Comparison of ENCODE assay signal across 22 cellular contexts in genomic region chr1:171266930-171267329, GRCh38. TPM values are rescaled to one million over a fixed set of nuclear protein-coding genes. Genes with fewer than 3 reads are reported as not detected.
"Had no signal": no experiment of that assay in that cellular context is flagged by ENCODE, and none has a peak within 500 bp of the region (broad histone marks: within the 10 kb centered on the region; RNA-seq: fewer than 3 reads in every experiment).

No MANE protein-coding gene starts in this region.

- H3K4me3 ChIP-seq: gastrocnemius medialis, mucosa of descending colon, thyroid gland, upper lobe of right lung had no signal

- H3K27me3 ChIP-seq: gastrocnemius medialis, thyroid gland, upper lobe of right lung had no signal

- FAIRE-seq: astrocyte, endothelial cell of umbilical vein, islet of Langerhans had no signal

- H3K9me3 ChIP-seq: gastrocnemius medialis, mucosa of descending colon, thyroid gland, upper lobe of right lung had no signal

- ATAC-seq: gastrocnemius medialis, mucosa of descending colon, upper lobe of right lung had no signal

- DNase-seq: activated CD4-positive, alpha-beta T cell treated with anti-CD3 and anti-CD28 coated beads for 4 hours; activated CD4-positive, alpha-beta T cell treated with anti-CD3 and anti-CD28 coated beads, Interleukin-2, amount 50 U/mL, for 48 hours; activated CD4-positive, CD25-positive, alpha-beta regulatory T cell; activated naive CD4-positive, alpha-beta T cell treated with Interleukin-2 at 50 U/mL for 16 hours; activated naive CD8-positive, alpha-beta T cell treated with anti-CD3 and anti-CD28 coated beads for 36 hours; activated T-cell treated with anti-CD3 and anti-CD28 coated beads, Interleukin-2, amount 50 U/mL, for 48 hours; central memory CD4-positive, alpha-beta T cell; effector memory CD4-positive, alpha-beta T cell; gastrocnemius medialis; hypothalamus; left cardiac atrium; mucosa of descending colon; stimulated activated CD4-positive, alpha-beta T cell treated with anti-CD3 and anti-CD28 coated beads, Interleukin-4, amount 100 ng/mL, for 24 hours; stimulated activated naive CD4-positive, alpha-beta T cell treated with Interleukin-2 at 50 U/mL for 16 hours; thyroid gland; upper lobe of right lung had no signal

- H3K36me3 ChIP-seq: gastrocnemius medialis, thyroid gland, upper lobe of right lung had no signal

- H3K4me1 ChIP-seq: gastrocnemius medialis, thyroid gland, upper lobe of right lung had no signal

- H3K27ac ChIP-seq: gastrocnemius medialis, thyroid gland, upper lobe of right lung had no signal

RNA-seq across cellular contexts. Expression of gene FMO1, which starts 18.6 kb away (rescaled TPM):
- total RNA-seq: activated CD8-positive, alpha-beta memory T cell treated with anti-CD3 and anti-CD28 coated beads for 36 hours; activated naive CD8-positive, alpha-beta T cell treated with anti-CD3 and anti-CD28 coated beads for 36 hours; astrocyte; dermis microvascular lymphatic vessel endothelial cell; endothelial cell of umbilical vein; mucosa of descending colon had no signal
- polyA plus RNA-seq: endothelial cell of umbilical vein, neural cell had no signal

RNA-seq across cellular contexts. Expression of gene FMO4, which starts 47.1 kb away (rescaled TPM):
- polyA plus RNA-seq: neural cell had no signal
